Comparison of ENCODE assay signal across 25 cellular contexts in the genomic region with DNA sequence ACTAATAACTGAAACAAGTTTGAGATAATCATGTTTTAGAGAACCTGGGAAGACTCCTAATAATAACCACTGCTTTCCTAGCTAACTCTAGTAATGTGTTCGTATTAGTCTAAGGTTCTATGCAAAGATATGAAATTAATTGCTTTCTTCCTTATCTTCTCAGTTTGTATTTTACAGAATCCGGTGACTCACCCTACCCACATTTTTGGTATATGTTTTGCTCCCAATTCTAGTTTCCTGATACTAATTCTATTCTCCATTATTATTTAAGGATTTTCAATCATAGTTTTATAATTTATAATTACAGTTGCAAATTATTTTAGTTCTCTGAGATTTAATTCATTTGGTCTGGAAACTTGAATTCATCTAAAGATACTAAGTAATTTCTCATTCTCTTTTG.
"Had no signal": no experiment of that assay in that cellular context is flagged by ENCODE, and none has a peak within 500 bp of the region (broad histone marks: within the 10 kb centered on the region; RNA-seq: fewer than 3 reads in every experiment).

No MANE protein-coding gene starts in this region.

- H3K4me1 ChIP-seq: colonic mucosa, esophagus squamous epithelium, foreskin keratinocyte, gastrocnemius medialis, heart left ventricle, heart right ventricle had no signal

- H3K27me3 ChIP-seq: colonic mucosa, dorsolateral prefrontal cortex, esophagus muscularis mucosa, esophagus squamous epithelium, foreskin keratinocyte, gastrocnemius medialis, gastroesophageal sphincter, heart left ventricle had no signal

- FAIRE-seq: colon, endometrium had no signal

- H3K36me3 ChIP-seq: colonic mucosa, esophagus muscularis mucosa, esophagus squamous epithelium, gastrocnemius medialis, gastroesophageal sphincter, heart left ventricle, heart right ventricle had no signal

- H3K4me3 ChIP-seq: colonic mucosa, coronary artery, dorsolateral prefrontal cortex, esophagus muscularis mucosa, esophagus squamous epithelium, gastrocnemius medialis, gastroesophageal sphincter, heart left ventricle, heart right ventricle had no signal

- H3K27ac ChIP-seq: colonic mucosa, coronary artery, dorsolateral prefrontal cortex, epithelial cell of prostate, esophagus muscularis mucosa, esophagus squamous epithelium, foreskin keratinocyte, gastrocnemius medialis, gastroesophageal sphincter, heart left ventricle, heart right ventricle had no signal

- DNase-seq: colonic mucosa; cortex of kidney; dermis blood vessel endothelial cell; dorsolateral prefrontal cortex; effector CD4-positive, alpha-beta T cell; effector CD8-positive, alpha-beta T cell; effector memory CD4-positive, alpha-beta T cell; effector memory CD8-positive, alpha-beta T cell; endodermal cell; erythroblast; esophagus squamous epithelium; foreskin fibroblast; foreskin keratinocyte; foreskin melanocyte; gastrocnemius medialis; glutamatergic neuron; head of caudate nucleus; heart left ventricle; heart right ventricle had no signal

- H3K9me3 ChIP-seq: colonic mucosa, esophagus muscularis mucosa, esophagus squamous epithelium, gastrocnemius medialis, gastroesophageal sphincter, heart left ventricle, heart right ventricle had no signal
